Comparison of ENCODE assay signal across 11 cellular contexts in genomic region chr19:50300814-50301606, GRCh38. TPM values are rescaled to one million over a fixed set of nuclear protein-coding genes. Genes with fewer than 3 reads are reported as not detected.
A peak's percentile ranks its signal among the peaks of the same experiment; 100 is the strongest.
DNase-seq lines count a peak whose midpoint lies in the region; ATAC-seq, FAIRE-seq and TF ChIP-seq lines count a peak whose summit lies in the region.
"Had no signal": no experiment of that assay in that cellular context is flagged by ENCODE, and none has a peak within 500 bp of the region (broad histone marks: within the 10 kb centered on the region; RNA-seq: fewer than 3 reads in every experiment).

No MANE protein-coding gene starts in this region.

- no peak overlapping the region for H3K4me3 ChIP-seq in endothelial cell of umbilical vein (replicated peaks in 1 of 3; ENCODE audit: insufficient read depth in 1 of 3, low read depth in 1 of 3, low read length in 3 of 3)

- peaks cover 16% of the 10 kb centered on the region for H3K4me1 ChIP-seq in endothelial cell of umbilical vein (ENCODE audit: control insufficient read depth, extremely low read depth, insufficient read depth, low read length)

- H2AFZ ChIP-seq in endothelial cell of umbilical vein (ENCODE audit: low read depth, low read length): peak overlapping the region; percentile 13

- TF ChIP-seq CTCF in endothelial cell of umbilical vein (IDR thresholded peaks at IDR 0.05; ENCODE audit: extremely low read depth in 1 of 2, insufficient read depth in 1 of 2, low read depth in 1 of 2, low read length in 2 of 2): no peak

- POLR2A ChIA-PET in endothelial cell of umbilical vein (lab: Charles Lee): interaction anchor here (0.8 kb wide), 1 partner anchor 15 kb away, joined by 4 read pairs; no protein-coding TSS in a partner anchor

- peaks cover 6% of the 10 kb centered on the region for H3K4me1 Mint-ChIP-seq in activated CD8-positive, alpha-beta memory T cell treated with anti-CD3 and anti-CD28 coated beads, Interleukin-2, amount 10 ng/mL, durations not matched to agents 7 days and 5 days
- H3K4me1 Mint-ChIP-seq in stimulated activated naive B cell treated with anti-CD40 and anti-IgM and Interleukin-4, amounts not matched to agents 10 μg/mL and 1 μg/mL and 100 μg/mL, for 72 hours: peaks cover 6% of the 10 kb centered on the region in 2 donors
- H3K4me1 Mint-ChIP-seq: naive B cell had no signal

- H4K20me1 ChIP-seq in endothelial cell of umbilical vein (replicated peaks; ENCODE audit: control insufficient read depth, extremely low read depth, insufficient read depth, low read length): no peaks in the 10 kb centered on the region

- H3K27ac Mint-ChIP-seq in activated CD8-positive, alpha-beta memory T cell treated with anti-CD3 and anti-CD28 coated beads, Interleukin-2, amount 10 ng/mL, durations not matched to agents 7 days and 5 days: no peak overlapping the region
- no peak overlapping the region for H3K27ac Mint-ChIP-seq in stimulated activated naive B cell treated with anti-CD40 and anti-IgM and Interleukin-4, amounts not matched to agents 10 μg/mL and 1 μg/mL and 100 μg/mL, for 72 hours
- H3K27ac Mint-ChIP-seq: naive B cell had no signal

- H3K27me3 Mint-ChIP-seq in activated CD8-positive, alpha-beta memory T cell treated with anti-CD3 and anti-CD28 coated beads, Interleukin-2, amount 10 ng/mL, durations not matched to agents 7 days and 5 days: peaks cover 7% of the 10 kb centered on the region
- H3K27me3 Mint-ChIP-seq in stimulated activated naive B cell treated with anti-CD40 and anti-IgM and Interleukin-4, amounts not matched to agents 10 μg/mL and 1 μg/mL and 100 μg/mL, for 72 hours: peaks cover 31 to 37% of the 10 kb centered on the region in 2 donors

- no peaks in the 10 kb centered on the region for H3K36me3 Mint-ChIP-seq in activated CD8-positive, alpha-beta memory T cell treated with anti-CD3 and anti-CD28 coated beads, Interleukin-2, amount 10 ng/mL, durations not matched to agents 7 days and 5 days
- peaks cover 0 to 1% of the 10 kb centered on the region in 2 donors for H3K36me3 Mint-ChIP-seq in stimulated activated naive B cell treated with anti-CD40 and anti-IgM and Interleukin-4, amounts not matched to agents 10 μg/mL and 1 μg/mL and 100 μg/mL, for 72 hours
- H3K36me3 Mint-ChIP-seq: naive B cell had no signal

- no peak overlapping the region for H3K4me3 Mint-ChIP-seq in activated CD8-positive, alpha-beta memory T cell treated with anti-CD3 and anti-CD28 coated beads, Interleukin-2, amount 10 ng/mL, durations not matched to agents 7 days and 5 days
- H3K4me3 Mint-ChIP-seq in stimulated activated naive B cell treated with anti-CD40 and anti-IgM and Interleukin-4, amounts not matched to agents 10 μg/mL and 1 μg/mL and 100 μg/mL, for 72 hours: no peak overlapping the region
- H3K4me3 Mint-ChIP-seq: naive B cell had no signal

- H3K9me3 ChIP-seq in endothelial cell of umbilical vein (replicated peaks; ENCODE audit: control insufficient read depth, insufficient read depth, low read length): no peaks in the 10 kb centered on the region

- dilution Hi-C loops in endothelial cell of umbilical vein (cut with MboI; ENCODE audit: extremely low pct_ligation_motif_present, low sequenced_read_pairs): no loop called here

- FAIRE-seq in endothelial cell of umbilical vein (lab: Jason Lieb, UNC): peak; percentile 91

- intact Hi-C loops in endothelial cell of umbilical vein (cut with micrococcal nuclease): loop anchor here (1.0 kb wide), 3 partner anchors 24 to 48 kb away; partner anchors contain the start of gene KCNC3

- no peaks in the 10 kb centered on the region for H3K9me3 Mint-ChIP-seq in activated CD8-positive, alpha-beta memory T cell treated with anti-CD3 and anti-CD28 coated beads, Interleukin-2, amount 10 ng/mL, durations not matched to agents 7 days and 5 days (ENCODE audit: low read depth)
- H3K9me3 Mint-ChIP-seq in stimulated activated naive B cell treated with anti-CD40 and anti-IgM and Interleukin-4, amounts not matched to agents 10 μg/mL and 1 μg/mL and 100 μg/mL, for 72 hours: no peaks in the 10 kb centered on the region

- no peaks in the 10 kb centered on the region for H3K79me2 ChIP-seq in endothelial cell of umbilical vein (ENCODE audit: control insufficient read depth, insufficient read depth, low read length)

- peak; percentile 64 for ATAC-seq in activated CD8-positive, alpha-beta memory T cell treated with anti-CD3 and anti-CD28 coated beads, Interleukin-2, amount 10 ng/mL, durations not matched to agents 7 days and 5 days
- ATAC-seq in stimulated activated naive B cell treated with anti-CD40 and anti-IgM and Interleukin-4, amounts not matched to agents 10 μg/mL and 1 μg/mL and 100 μg/mL, for 72 hours (replicated peaks): peak; percentile 99 to 100
- ATAC-seq in HG03469 (IDR thresholded peaks at IDR 0.05; ENCODE audit: unreplicated experiment) (no peak), GM21825 (IDR thresholded peaks at IDR 0.05; ENCODE audit: unreplicated experiment) (no peak)

- peak overlapping the region; percentile 66 for H3K27ac ChIP-seq in endothelial cell of umbilical vein (ENCODE audit: insufficient read depth, low read depth, low read length)

- DNase-seq in activated CD8-positive, alpha-beta memory T cell treated with anti-CD3 and anti-CD28 coated beads, Interleukin-2, amount 10 ng/mL, durations not matched to agents 7 days and 5 days: no peak
- DNase-seq in activated CD8-positive, alpha-beta memory T cell treated with anti-CD3 and anti-CD28 coated beads for 24 hours: no peak
- peak; percentile 32 for DNase-seq in NCI-H226
- DNase-seq in endothelial cell of umbilical vein (ENCODE audit: low read depth, low spot score): peak; percentile 91
- no peak for DNase-seq in stimulated activated naive B cell treated with anti-CD40 and anti-IgM and Interleukin-4, amounts not matched to agents 10 μg/mL and 1 μg/mL and 100 μg/mL, for 72 hours
- DNase-seq in stimulated activated CD8-positive, alpha-beta memory T cell treated with anti-CD3 and anti-CD28 coated beads, Interleukin-4, amount 100 ng/mL, for 48 hours: no peak
- DNase-seq: COR-L47, glutamatergic neuron, naive B cell had no signal

- peaks cover 0 to 3% of the 10 kb centered on the region in 2 experiments for H3K27me3 ChIP-seq in endothelial cell of umbilical vein (ENCODE audit: control insufficient read depth in 2 of 2, insufficient read depth in 2 of 2, low read length in 2 of 2)

- CTCF ChIA-PET in activated CD8-positive, alpha-beta memory T cell treated with anti-CD3 and anti-CD28 coated beads, Interleukin-2, amount 10 ng/mL, durations not matched to agents 7 days and 5 days (lab: Charles Lee): no interaction called here
- CTCF ChIA-PET in endothelial cell of umbilical vein (lab: Charles Lee): interaction anchor here (0.7 to 4.0 kb wide), 15 partner anchors 10 to 720 kb away, joined by 3 to 48 read pairs (median 3); partner anchors contain the start of genes KCNC3 and POLD1

- BruUV-seq in endothelial cell of umbilical vein (replicated peaks; lab: Mats Ljungman, UMichigan): no TSS peak

- no peaks in the 10 kb centered on the region for H3K9me1 ChIP-seq in endothelial cell of umbilical vein (replicated peaks; ENCODE audit: control insufficient read depth, extremely low read depth, insufficient read depth, low read length)

- peak overlapping the region; percentile 58 for H3K4me2 ChIP-seq in endothelial cell of umbilical vein (ENCODE audit: insufficient read depth, low read length)

- no peak for TF ChIP-seq POLR2A in endothelial cell of umbilical vein (IDR thresholded peaks at IDR 0.05; ENCODE audit: low read depth, low read length)

- H3K36me3 ChIP-seq in endothelial cell of umbilical vein (ENCODE audit: control insufficient read depth in 2 of 2, extremely low read depth in 1 of 2, insufficient read depth in 2 of 2, low read length in 2 of 2): no peaks in the 10 kb centered on the region

- H3K9ac ChIP-seq in endothelial cell of umbilical vein (replicated peaks; ENCODE audit: extremely low read depth, insufficient read depth, low read length): peak overlapping the region; percentile 42

TF ChIP-seq in endothelial cell of umbilical vein, 7 proteins besides CTCF, POLR2A, EP300 and RAD21:
- TF ChIP-seq, protein P1, sequence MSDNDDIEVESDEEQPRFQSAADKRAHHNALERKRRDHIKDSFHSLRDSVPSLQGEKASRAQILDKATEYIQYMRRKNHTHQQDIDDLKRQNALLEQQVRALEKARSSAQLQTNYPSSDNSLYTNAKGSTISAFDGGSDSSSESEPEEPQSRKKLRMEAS (IDR thresholded peaks at IDR 0.05; ENCODE audit: insufficient read depth, insufficient read length): no peak
- peak; percentile 41 for TF ChIP-seq POLR2AphosphoS5 (IDR thresholded peaks at IDR 0.05; ENCODE audit: insufficient read depth, low read depth, low read length)
- TF ChIP-seq MYC (IDR thresholded peaks at IDR 0.05; ENCODE audit: low read depth, low read length): no peak
- no peak for TF ChIP-seq GATA2 (IDR thresholded peaks at IDR 0.05; ENCODE audit: insufficient read depth, insufficient read length, low read depth, low read length)
- TF ChIP-seq EZH2 (IDR thresholded peaks at IDR 0.05; ENCODE audit: borderline replicate concordance, low read depth, low read length, severe bottlenecking): no peak
- TF ChIP-seq FOS (IDR thresholded peaks at IDR 0.05; ENCODE audit: borderline replicate concordance, insufficient read depth, low read length): peak; percentile 98
- peak; percentile 93 for TF ChIP-seq JUN (IDR thresholded peaks at IDR 0.05; ENCODE audit: borderline replicate concordance, insufficient read depth, insufficient read length, low read depth)

RNA-seq across cellular contexts. Expression of gene KCNC3, which starts 28.2 kb away (rescaled TPM):
- total RNA-seq in activated CD8-positive, alpha-beta memory T cell treated with anti-CD3 and anti-CD28 coated beads, Interleukin-2, amount 10 ng/mL, durations not matched to agents 7 days and 5 days: 1 to 10 TPM; 1.3 to 2.3 TPM
- 0.76 and 0.91 TPM in 2 replicates for total RNA-seq in endothelial cell of umbilical vein
- 0.22 and 0.30 TPM in 2 replicates for polyA plus RNA-seq in endothelial cell of umbilical vein
- 0.13 TPM in 2 replicates for polyA plus RNA-seq in endothelial cell of umbilical vein (2011; cell fraction: cytosol; rRNA removed)
- 0.92 and 0.99 TPM in 2 replicates for polyA plus RNA-seq in endothelial cell of umbilical vein (2011; cell fraction: nucleus; rRNA removed)
- 0.60 and 1.2 TPM in 2 replicates for polyA plus RNA-seq in endothelial cell of umbilical vein (2012)
- 0.30 and 0.53 TPM in 2 replicates for polyA minus RNA-seq in endothelial cell of umbilical vein
- polyA minus RNA-seq in endothelial cell of umbilical vein (2011; cell fraction: cytosol; rRNA and poly(A)+ RNA removed): not detected
- 0.53 and 0.72 TPM in 2 replicates for polyA minus RNA-seq in endothelial cell of umbilical vein (2011; cell fraction: nucleus; rRNA and poly(A)+ RNA removed)

Comparison
In these comparisons a context has a peak if more than half of its experiments do, and no peak if none do; other contexts are left out.
1. ATAC-seq: peak in activated CD8-positive, alpha-beta memory T cell treated with anti-CD3 and anti-CD28 coated beads, Interleukin-2, amount 10 ng/mL, durations not matched to agents 7 days and 5 days (single experiment) and stimulated activated naive B cell treated with anti-CD40 and anti-IgM and Interleukin-4, amounts not matched to agents 10 μg/mL and 1 μg/mL and 100 μg/mL, for 72 hours (2 of 2); none in HG03469 (single experiment) and GM21825 (single experiment).
2. DNase-seq: peak in NCI-H226 (single experiment) and endothelial cell of umbilical vein (single experiment); none in activated CD8-positive, alpha-beta memory T cell treated with anti-CD3 and anti-CD28 coated beads, Interleukin-2, amount 10 ng/mL, durations not matched to agents 7 days and 5 days (single experiment), activated CD8-positive, alpha-beta memory T cell treated with anti-CD3 and anti-CD28 coated beads for 24 hours (single experiment), stimulated activated naive B cell treated with anti-CD40 and anti-IgM and Interleukin-4, amounts not matched to agents 10 μg/mL and 1 μg/mL and 100 μg/mL, for 72 hours (single experiment) and stimulated activated CD8-positive, alpha-beta memory T cell treated with anti-CD3 and anti-CD28 coated beads, Interleukin-4, amount 100 ng/mL, for 48 hours (single experiment).